ENCODE assay signal across 1 cellular context in genomic region chr9:113012492-113012891, GRCh38.
TF ChIP-seq lines count a peak whose summit lies in the region.

No MANE protein-coding gene starts in this region.

TF ChIP-seq in GM23338, 12 proteins besides CTCF, POLR2A, EP300 and RAD21 (continued from another document):
- TF ChIP-seq, protein P1, sequence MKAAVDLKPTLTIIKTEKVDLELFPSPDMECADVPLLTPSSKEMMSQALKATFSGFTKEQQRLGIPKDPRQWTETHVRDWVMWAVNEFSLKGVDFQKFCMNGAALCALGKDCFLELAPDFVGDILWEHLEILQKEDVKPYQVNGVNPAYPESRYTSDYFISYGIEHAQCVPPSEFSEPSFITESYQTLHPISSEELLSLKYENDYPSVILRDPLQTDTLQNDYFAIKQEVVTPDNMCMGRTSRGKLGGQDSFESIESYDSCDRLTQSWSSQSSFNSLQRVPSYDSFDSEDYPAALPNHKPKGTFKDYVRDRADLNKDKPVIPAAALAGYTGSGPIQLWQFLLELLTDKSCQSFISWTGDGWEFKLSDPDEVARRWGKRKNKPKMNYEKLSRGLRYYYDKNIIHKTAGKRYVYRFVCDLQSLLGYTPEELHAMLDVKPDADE (IDR thresholded peaks at IDR 0.05), result no peak
